Comparison of ENCODE assay signal across 8 cellular contexts in the genomic region with DNA sequence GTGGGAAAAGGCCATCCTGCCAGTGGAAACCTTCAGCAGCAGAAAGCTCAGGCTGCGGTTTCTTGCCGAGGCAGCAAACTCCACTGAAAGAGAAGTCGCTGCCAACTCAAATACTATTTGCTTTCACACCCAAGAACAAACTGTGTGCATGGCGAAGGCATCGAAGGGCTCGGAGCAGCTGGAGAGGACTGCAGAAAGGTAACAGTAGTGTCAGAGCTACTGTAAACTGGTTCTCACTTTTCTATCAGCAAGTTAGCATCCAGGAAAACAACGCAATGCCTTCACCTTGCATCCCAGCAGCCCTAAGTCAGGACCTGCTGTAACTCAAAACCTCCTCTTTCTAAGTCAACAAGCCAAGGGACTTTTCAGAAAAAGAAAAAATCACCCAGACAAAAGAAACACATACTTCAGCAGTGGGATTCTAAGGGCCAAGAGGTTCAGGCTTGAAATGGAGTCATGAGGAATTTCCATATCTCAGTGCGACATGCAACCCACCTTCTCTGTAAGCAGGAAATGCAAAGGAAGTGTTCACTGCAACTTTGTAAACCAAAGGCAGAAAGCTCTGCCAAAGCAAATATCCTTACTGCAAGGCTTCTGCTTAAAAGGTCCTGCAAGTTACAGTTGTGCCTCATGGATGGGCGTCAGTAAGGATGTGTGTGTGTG.
DNase-seq lines count a peak whose midpoint lies in the region; ATAC-seq and TF ChIP-seq lines count a peak whose summit lies in the region.

No MANE protein-coding gene starts in this region.

- no peak for TF ChIP-seq POLR2A in Peyer's patch (IDR thresholded peaks at IDR 0.05)

- H3K9me3 ChIP-seq in Peyer's patch (no peaks in the 10 kb centered on the region), colonic mucosa (no peaks in the 10 kb centered on the region)

- H3K36me3 Mint-ChIP-seq in HFFc6 (ENCODE audit: low read depth) = no peaks in the 10 kb centered on the region
- H3K36me3 Mint-ChIP-seq in type B pancreatic cell = no peaks in the 10 kb centered on the region

- no peaks in the 10 kb centered on the region for H3K27me3 Mint-ChIP-seq in HFFc6 (ENCODE audit: insufficient read depth)
- no peaks in the 10 kb centered on the region for H3K27me3 Mint-ChIP-seq in type B pancreatic cell

- H3K27me3 ChIP-seq in Peyer's patch = no peaks in the 10 kb centered on the region
- H3K27me3 ChIP-seq in colonic mucosa = no peaks in the 10 kb centered on the region

- H3K9me3 Mint-ChIP-seq in HFFc6 = no peaks in the 10 kb centered on the region
- peaks cover under 1% of the 10 kb centered on the region for H3K9me3 Mint-ChIP-seq in type B pancreatic cell

- no peak for TF ChIP-seq CTCF in HFFc6 (IDR thresholded peaks at IDR 0.05)
- TF ChIP-seq CTCF in Peyer's patch (IDR thresholded peaks at IDR 0.05) = no peak
- no peak for TF ChIP-seq CTCF in colonic mucosa (IDR thresholded peaks at IDR 0.05)
- TF ChIP-seq CTCF in type B pancreatic cell (conservative IDR thresholded peaks at IDR 0.05) = no peak

- no peak for ATAC-seq in GM19452 (IDR thresholded peaks at IDR 0.05; ENCODE audit: unreplicated experiment)

- H3K4me3 ChIP-seq in Peyer's patch (peak overlapping the region in 1 of 4 donors; percentile 7), colonic mucosa (no peak overlapping the region)

- peak overlapping the region in 1 of 2 donors; percentile 78 for H3K9ac ChIP-seq in colonic mucosa (ENCODE audit: low read depth in 2 of 2, low read length in 2 of 2)

- peak overlapping the region; percentile 31 to 69 (median 43) for H3K27ac ChIP-seq in Peyer's patch
- H3K27ac ChIP-seq in colonic mucosa = peak overlapping the region; percentile 39

- H3K4me1 ChIP-seq in Peyer's patch (peaks cover 3 to 22% (median 12%) of the 10 kb centered on the region in 4 donors), colonic mucosa (peaks cover 4% of the 10 kb centered on the region)

- H3K4me1 Mint-ChIP-seq in HFFc6 (ENCODE audit: low read depth) (peaks cover 35% of the 10 kb centered on the region), type B pancreatic cell (ENCODE audit: unreplicated experiment) (peaks cover 38% of the 10 kb centered on the region)

- H3K4me3 Mint-ChIP-seq in HFFc6 = no peak overlapping the region
- H3K4me3 Mint-ChIP-seq in type B pancreatic cell = peak overlapping the region; percentile 46

- H3K36me3 ChIP-seq in Peyer's patch (no peaks in the 10 kb centered on the region), colonic mucosa (no peaks in the 10 kb centered on the region)

- intact Hi-C loops in colonic mucosa (cut with DNase I) = no loop called here

- peak overlapping the region; percentile 54; the same call in 1 of the 2 replicates for H3K27ac Mint-ChIP-seq in HFFc6
- H3K27ac Mint-ChIP-seq in type B pancreatic cell = peak overlapping the region; percentile 72

- no peak for DNase-seq in HFFc6
- DNase-seq in Peyer's patch = peak; percentile 51 to 71 (median 58)
- peak; percentile 75 for DNase-seq in colonic mucosa
- peak; percentile 72 to 92 for DNase-seq in lung microvascular endothelial cell (ENCODE audit: low read depth in 2 of 2)
- no peak for DNase-seq in type B pancreatic cell (ENCODE audit: extremely low spot score, unreplicated experiment)
- no peak for DNase-seq in DMS114 treated with DMSO at 0.1 percent for 48 hours (lab: John Stamatoyannopoulos, UW; ENCODE audit: unreplicated experiment)
- no peak for DNase-seq in NCI-H82 treated with DMSO at 0.1 percent for 48 hours (lab: John Stamatoyannopoulos, UW; ENCODE audit: unreplicated experiment)

Comparison
In these comparisons a context has a peak if more than half of its experiments do, and no peak if none do; other contexts are left out.
1. DNase-seq: peak in Peyer's patch (3 of 3), colonic mucosa (single experiment) and lung microvascular endothelial cell (2 of 2); none in HFFc6 (single experiment), type B pancreatic cell (single experiment), DMS114 treated with DMSO at 0.1 percent for 48 hours (single experiment) and NCI-H82 treated with DMSO at 0.1 percent for 48 hours (single experiment).